7 cellular contexts compared by ENCODE assay signal in the genomic region with DNA sequence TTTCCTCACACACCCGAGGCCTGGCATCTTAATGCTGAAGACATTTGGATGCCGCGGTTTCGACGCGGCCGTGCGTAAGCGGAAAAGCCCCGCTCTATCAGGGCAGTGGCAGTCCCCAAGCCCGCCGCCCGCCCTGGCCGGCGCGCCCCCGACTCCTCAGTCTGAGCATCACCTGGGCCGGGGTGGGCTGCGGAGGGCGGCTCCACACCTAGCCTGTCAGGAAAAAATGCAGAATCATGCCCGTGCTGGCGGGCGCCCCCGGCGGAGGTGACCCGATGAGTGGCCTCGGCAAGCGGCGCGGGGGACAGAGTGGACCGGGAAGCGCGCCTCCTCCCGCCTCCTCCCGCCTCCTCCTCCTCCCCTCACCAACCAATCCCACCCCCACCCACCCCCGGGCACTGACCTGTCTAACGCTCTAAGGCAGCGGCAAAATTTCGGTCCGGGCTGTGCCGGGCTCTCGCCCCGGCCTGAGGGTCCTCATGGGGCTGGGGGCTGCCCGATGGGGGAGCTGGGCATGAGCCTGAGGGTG. TPM values are rescaled to one million over a fixed set of nuclear protein-coding genes. Genes with fewer than 3 reads are reported as not detected.
DNase-seq lines count a peak whose midpoint lies in the region; ATAC-seq, FAIRE-seq and TF ChIP-seq lines count a peak whose summit lies in the region.

No MANE protein-coding gene starts in this region.

- intact Hi-C loops in activated naive CD4-positive, alpha-beta T cell treated with anti-CD3 and anti-CD28 coated beads for 36 hours (cut with micrococcal nuclease): loop anchor here (1.0 to 5.0 kb wide), 3 partner anchors 22 to 265 kb away; a partner anchor contains a TSS
- intact Hi-C loops in heart right ventricle (cut with DNase I) (loop anchor here in 3 of 10 donors (2.0 to 5.0 kb wide), 2 partner anchors 50 to 175 kb away; a partner anchor contains a TSS), sciatic nerve (cut with DNase I) (loop anchor here (1.0 kb wide), 1 partner anchor 46 kb away; no protein-coding TSS in a partner anchor)

- H3K4me1 ChIP-seq in heart right ventricle: peaks cover 0 to 30% (median 21%) of the 10 kb centered on the region in 9 donors

- TF ChIP-seq CTCF in heart right ventricle (IDR thresholded peaks at IDR 0.05): peak in 1 of 9 donors; percentile 8

- H3K27me3 ChIP-seq in heart right ventricle: peaks cover 6 to 88% (median 59%) of the 10 kb centered on the region in 7 donors

- H3K36me3 ChIP-seq in heart right ventricle: no peaks in the 10 kb centered on the region

- ATAC-seq in heart right ventricle (peak; percentile 30 to 67 (median 48)), sciatic nerve (peak; percentile 52), HG02981 (IDR thresholded peaks at IDR 0.05; ENCODE audit: unreplicated experiment) (no peak)

- H3K4me3 Mint-ChIP-seq in activated naive CD4-positive, alpha-beta T cell treated with anti-CD3 and anti-CD28 coated beads for 36 hours: peak overlapping the region; percentile 73

- H3K9me3 ChIP-seq in heart right ventricle: no peaks in the 10 kb centered on the region

- H3K4me3 ChIP-seq in heart right ventricle: peak overlapping the region; percentile 57 to 78 (median 65)

- peaks cover 54% of the 10 kb centered on the region for H3K27me3 Mint-ChIP-seq in activated naive CD4-positive, alpha-beta T cell treated with anti-CD3 and anti-CD28 coated beads for 36 hours (ENCODE audit: low read depth)

- H3K27ac Mint-ChIP-seq in activated naive CD4-positive, alpha-beta T cell treated with anti-CD3 and anti-CD28 coated beads for 36 hours: no peak overlapping the region

- H3K27ac ChIP-seq in heart right ventricle: peak overlapping the region in 4 of 10 donors; percentile 13 to 28 (median 27)

- no peaks in the 10 kb centered on the region for H3K36me3 Mint-ChIP-seq in activated naive CD4-positive, alpha-beta T cell treated with anti-CD3 and anti-CD28 coated beads for 36 hours (ENCODE audit: low read depth)

- DNase-seq in GM12891 (ENCODE audit: insufficient read length, low spot score): peak; percentile 28
- DNase-seq in activated naive CD4-positive, alpha-beta T cell treated with anti-CD3 and anti-CD28 coated beads for 36 hours: peak; percentile 41
- no peak for DNase-seq in heart right ventricle
- DNase-seq in sciatic nerve (ENCODE audit: low spot score): peak; percentile 66
- no peak for DNase-seq in Kasumi-1 (lab: John Stamatoyannopoulos, UW)

- TF ChIP-seq RAD21 in Ishikawa (IDR thresholded peaks at IDR 0.05; ENCODE audit: low read depth): no peak

- no peak for FAIRE-seq in GM12891 (lab: Jason Lieb, UNC)

- no peaks in the 10 kb centered on the region for H3K9me3 Mint-ChIP-seq in activated naive CD4-positive, alpha-beta T cell treated with anti-CD3 and anti-CD28 coated beads for 36 hours

- TF ChIP-seq EP300 in Ishikawa (IDR thresholded peaks at IDR 0.05; ENCODE audit: borderline replicate concordance): no peak

- TF ChIP-seq POLR2A in GM12891 (IDR thresholded peaks at IDR 0.05; ENCODE audit: low read depth, low read length): no peak

- 1% methylated on average over 44 of the region's 44 CpGs for WGBS in heart right ventricle, 2 donors

- CTCF ChIA-PET in activated naive CD4-positive, alpha-beta T cell treated with anti-CD3 and anti-CD28 coated beads for 36 hours (lab: Charles Lee): interaction anchor here (0.6 to 3.5 kb wide), 16 partner anchors 12 to 279 kb away, joined by 3 to 37 read pairs (median 4); no protein-coding TSS in a partner anchor

- H3K4me1 Mint-ChIP-seq in activated naive CD4-positive, alpha-beta T cell treated with anti-CD3 and anti-CD28 coated beads for 36 hours (ENCODE audit: low read depth): peaks cover 8% of the 10 kb centered on the region

TF ChIP-seq in GM12891, 5 proteins besides CTCF, POLR2A, EP300 and RAD21:
- TF ChIP-seq PAX5 (IDR thresholded peaks at IDR 0.05; ENCODE audit: insufficient read depth, low read length, severe bottlenecking) (no peak), POU2F2 (IDR thresholded peaks at IDR 0.05; ENCODE audit: low read depth, low read length) (no peak), TAF1 (IDR thresholded peaks at IDR 0.05; ENCODE audit: low read depth, low read length) (no peak), SPI1 (IDR thresholded peaks at IDR 0.05; ENCODE audit: low read depth, low read length) (no peak), POLR2AphosphoS5 (IDR thresholded peaks at IDR 0.05; ENCODE audit: low read depth, low read length) (no peak)

TF ChIP-seq in Ishikawa, 13 proteins besides CTCF, POLR2A, EP300 and RAD21:
- TF ChIP-seq ZBTB7A (IDR thresholded peaks at IDR 0.05; ENCODE audit: low read depth): 0 out of 2 replicates have a peak, but pooled peaks have one; percentile 84
- TF ChIP-seq FOXM1 (IDR thresholded peaks at IDR 0.05; ENCODE audit: borderline replicate concordance, low read depth): no peak
- no peak for TF ChIP-seq CREB1 (IDR thresholded peaks at IDR 0.05; ENCODE audit: low read depth)

RNA-seq across cellular contexts. Expression of a gene that starts 0.6 kb away (rescaled TPM):
- polyA plus RNA-seq in GM12891 (2012; ENCODE audit: low read depth, missing spikeins): 0.10 TPM
- total RNA-seq in activated naive CD4-positive, alpha-beta T cell treated with anti-CD3 and anti-CD28 coated beads for 36 hours: 1 to 10 TPM; 1.4 to 1.8 TPM
- total RNA-seq in heart right ventricle (1 to 10 TPM; 2.0 to 9.3 (median 5.5) TPM), sciatic nerve (16.6 TPM)
- 1 to 10 TPM; 2.4 to 5.3 TPM for polyA plus RNA-seq in heart right ventricle

RNA-seq across cellular contexts. Expression of a gene that starts 21.2 kb away (rescaled TPM):
- 3.0 TPM for polyA plus RNA-seq in GM12891 (2012; ENCODE audit: low read depth, missing spikeins)
- total RNA-seq in activated naive CD4-positive, alpha-beta T cell treated with anti-CD3 and anti-CD28 coated beads for 36 hours: 1 to 10 TPM; 1.4 to 1.5 TPM
- total RNA-seq in heart right ventricle (10 to 100 TPM in 3 of 10 donors, 1 to 10 TPM in 7; 5.0 to 17.6 (median 7.5) TPM), sciatic nerve (61.3 TPM)
- 10 to 100 TPM; 13.1 to 49.2 TPM for polyA plus RNA-seq in heart right ventricle

RNA-seq across cellular contexts. Expression of a gene that starts 27.8 kb away (rescaled TPM):
- 27.6 TPM for polyA plus RNA-seq in GM12891 (2012; ENCODE audit: low read depth, missing spikeins)
- 10 to 100 TPM; 15.8 to 16.2 TPM for total RNA-seq in activated naive CD4-positive, alpha-beta T cell treated with anti-CD3 and anti-CD28 coated beads for 36 hours
- total RNA-seq in heart right ventricle: 10 to 100 TPM; 16.9 to 30.2 (median 22.2) TPM
- polyA plus RNA-seq in heart right ventricle: 10 to 100 TPM; 20.9 to 58.2 TPM
- total RNA-seq in sciatic nerve: 42.9 TPM

RNA-seq across cellular contexts. Expression of a gene that starts 41.4 kb away (rescaled TPM):
- polyA plus RNA-seq in GM12891 (2012; ENCODE audit: low read depth, missing spikeins): 12.1 TPM
- 10 to 100 TPM; 11.8 to 12.7 TPM for total RNA-seq in activated naive CD4-positive, alpha-beta T cell treated with anti-CD3 and anti-CD28 coated beads for 36 hours
- 10 to 100 TPM in 9 of 10 donors, 1 to 10 TPM in 1; 9.6 to 17.2 (median 14.7) TPM for total RNA-seq in heart right ventricle
- 10 to 100 TPM in 1 of 2 donors, 1 to 10 TPM in 1; 5.8 to 13.6 TPM for polyA plus RNA-seq in heart right ventricle
- total RNA-seq in sciatic nerve: 26.0 TPM

Comparison
In these comparisons a context has a peak if more than half of its experiments do, and no peak if none do; other contexts are left out.
1. DNase-seq: peak in GM12891 (single experiment), activated naive CD4-positive, alpha-beta T cell treated with anti-CD3 and anti-CD28 coated beads for 36 hours (single experiment) and sciatic nerve (single experiment); none in heart right ventricle (0 of 2) and Kasumi-1 (0 of 2).